Comparison of ENCODE assay signal across 21 cellular contexts in the genomic region with DNA sequence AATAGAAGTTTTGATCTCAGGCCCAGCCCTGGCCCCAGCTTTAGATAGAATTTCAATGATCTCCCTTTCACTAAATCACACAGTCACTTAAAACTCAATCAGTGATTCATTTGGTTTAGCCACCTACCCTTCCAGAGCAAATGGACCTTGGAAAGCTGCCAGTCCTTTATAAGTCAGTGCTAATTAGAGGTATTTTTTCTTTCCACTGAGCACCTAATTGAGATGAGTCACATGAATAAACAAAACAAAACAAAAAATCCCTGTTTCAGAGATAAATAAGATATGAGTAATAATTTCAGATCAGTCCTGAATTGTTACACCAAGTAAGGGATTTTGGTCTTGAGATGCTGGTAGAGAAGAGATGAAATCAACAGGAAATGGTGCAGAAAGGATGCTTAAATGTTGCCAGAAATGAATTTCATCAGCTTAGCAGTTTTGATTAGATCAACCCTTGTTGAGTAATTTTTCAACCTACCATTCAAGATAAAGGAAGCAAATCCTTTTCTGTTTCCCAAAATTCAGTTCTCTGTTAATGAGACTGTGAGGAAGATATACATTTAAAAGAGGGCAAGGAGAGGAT.
DNase-seq lines count a peak whose midpoint lies in the region; ATAC-seq and TF ChIP-seq lines count a peak whose summit lies in the region.
"Had no signal": no experiment of that assay in that cellular context is flagged by ENCODE, and none has a peak within 500 bp of the region (broad histone marks: within the 10 kb centered on the region; RNA-seq: fewer than 3 reads in every experiment).

No MANE protein-coding gene starts in this region.

- TF ChIP-seq CTCF in epithelial cell of esophagus (IDR thresholded peaks at IDR 0.05; ENCODE audit: insufficient read depth, low read depth, low read length, missing control alignments) = no peak
- TF ChIP-seq CTCF in tibial artery (IDR thresholded peaks at IDR 0.05) = no peak
- TF ChIP-seq CTCF in uterus (IDR thresholded peaks at IDR 0.05) = no peak

- no peaks in the 10 kb centered on the region for H3K9me3 ChIP-seq in right cardiac atrium (ENCODE audit: control insufficient read depth, low read length)
- no peaks in the 10 kb centered on the region for H3K9me3 ChIP-seq in tibial artery
- no peaks in the 10 kb centered on the region for H3K9me3 ChIP-seq in uterus
- H3K9me3 ChIP-seq: gastrocnemius medialis, right lobe of liver, upper lobe of right lung had no signal

- H3K4me3 ChIP-seq in right cardiac atrium (ENCODE audit: low read length) (no peak overlapping the region), epithelial cell of esophagus (ENCODE audit: low read length) (no peak overlapping the region), tibial artery (no peak overlapping the region), uterus (no peak overlapping the region)
- H3K4me3 ChIP-seq: gastrocnemius medialis, right lobe of liver, upper lobe of right lung had no signal

- H3K36me3 ChIP-seq in tibial artery (no peaks in the 10 kb centered on the region), uterus (no peaks in the 10 kb centered on the region)
- H3K36me3 ChIP-seq: gastrocnemius medialis, right lobe of liver, upper lobe of right lung had no signal

- no peaks in the 10 kb centered on the region for H3K27me3 ChIP-seq in right cardiac atrium (ENCODE audit: control insufficient read depth, insufficient read depth)
- H3K27me3 ChIP-seq in tibial artery = no peaks in the 10 kb centered on the region
- no peaks in the 10 kb centered on the region for H3K27me3 ChIP-seq in uterus
- H3K27me3 ChIP-seq: gastrocnemius medialis, right lobe of liver, upper lobe of right lung had no signal

- no peak overlapping the region for H3K27ac ChIP-seq in right cardiac atrium (ENCODE audit: low read length)
- peak overlapping the region; percentile 2 to 11 for H3K27ac ChIP-seq in tibial artery
- no peak overlapping the region for H3K27ac ChIP-seq in uterus
- H3K27ac ChIP-seq: gastrocnemius medialis, right lobe of liver, upper lobe of right lung had no signal

- ATAC-seq in left ventricle myocardium superior = peak; percentile 66
- ATAC-seq in right cardiac atrium = no peak
- no peak for ATAC-seq in GM21723 (IDR thresholded peaks at IDR 0.05; ENCODE audit: unreplicated experiment)
- ATAC-seq: gastrocnemius medialis; Panc1; right lobe of liver; stimulated activated naive CD8-positive, alpha-beta T cell treated with anti-CD3 and anti-CD28 coated beads, Interleukin-15, amount 100 ng/mL, for 72 hours; upper lobe of right lung had no signal

- no peak for TF ChIP-seq POLR2A in uterus (IDR thresholded peaks at IDR 0.05)

- DNase-seq in left ventricle myocardium superior (no peak), right cardiac atrium (no peak), NCI-H69 (lab: John Stamatoyannopoulos, UW) (peak; percentile 11), epithelial cell of esophagus (ENCODE audit: low read depth) (peak; percentile 60), tibial artery (no peak), uterus (no peak)
- DNase-seq in activated naive CD4-positive, alpha-beta T cell (lab: John Stamatoyannopoulos, UW) = no peak
- DNase-seq: ACHN; activated CD4-positive, alpha-beta T cell treated with anti-CD3 and anti-CD28 coated beads for 48 hours; activated effector memory CD4-positive, alpha-beta T cell treated with Interleukin-2 at 50 U/mL for 16 hours; CD8-positive, alpha-beta memory T cell; gastrocnemius medialis; Karpas-422; NCI-H2171 treated with DMSO at 0.1 percent for 48 hours; NCI-H82; right lobe of liver; stimulated activated CD4-positive, alpha-beta T cell treated with anti-CD3 and anti-CD28 coated beads, Interleukin-1b, Interleukin-23, amount 100 ng/mL, for 48 hours; stimulated activated naive CD8-positive, alpha-beta T cell treated with anti-CD3 and anti-CD28 coated beads, Interleukin-15, amount 100 ng/mL, for 72 hours; upper lobe of right lung had no signal

- intact Hi-C loops in left ventricle myocardium superior (cut with micrococcal nuclease) (no loop called here), right cardiac atrium (cut with DNase I) (no loop called here), tibial artery (cut with DNase I; ENCODE audit: low total_unique reads) (no loop called here), uterus (cut with DNase I; ENCODE audit: low total_unique reads) (no loop called here)

- no peaks in the 10 kb centered on the region for H3K4me1 ChIP-seq in right cardiac atrium (ENCODE audit: control insufficient read depth, insufficient read depth, low read length)
- H3K4me1 ChIP-seq in tibial artery = peaks cover 0 to 17% (median 0%) of the 10 kb centered on the region in 4 donors
- no peaks in the 10 kb centered on the region for H3K4me1 ChIP-seq in uterus
- H3K4me1 ChIP-seq: gastrocnemius medialis, right lobe of liver, upper lobe of right lung had no signal

Comparison
In these comparisons a context has a peak if more than half of its experiments do, and no peak if none do; other contexts are left out.
1. DNase-seq: peak in NCI-H69 (single experiment) and epithelial cell of esophagus (single experiment); none in left ventricle myocardium superior (single experiment), right cardiac atrium (0 of 3), tibial artery (0 of 2), activated naive CD4-positive, alpha-beta T cell (0 of 4) and uterus (0 of 2).
2. H3K27ac ChIP-seq: peak in tibial artery (2 of 2); none in right cardiac atrium (single experiment) and uterus (0 of 2).